ENCODE assay signal across 8 cellular contexts in genomic region chr19:16324384-16325160, GRCh38. TPM values are rescaled to one million over a fixed set of nuclear protein-coding genes. Genes with fewer than 3 reads are reported as not detected.
DNase-seq lines count a peak whose midpoint lies in the region; ATAC-seq lines count a peak whose summit lies in the region.

Gene KLF2 (plus strand): TSS chr19:16324826. CDS start chr19:16324924, 98 bp downstream.

- H3K27me3 ChIP-seq in mononuclear cell (ENCODE audit: insufficient read depth, low read length): no peaks in the 10 kb centered on the region

- H3K4me1 ChIP-seq in mononuclear cell (ENCODE audit: insufficient read depth, low read length): peaks cover 44% of the 10 kb centered on the region

- in situ Hi-C loops in ACHN (cut with HindIII; ENCODE audit: low pct_ligation_motif_present, low pct_unique_long_range_greater_than_20kb, low sequenced_read_pairs): no loop called here

- no peaks in the 10 kb centered on the region for H3K9me3 ChIP-seq in mononuclear cell (ENCODE audit: low read depth, low read length)

- H3K4me3 ChIP-seq in mononuclear cell (ENCODE audit: low read length): peak within 1 kb of the TSS; percentile 91

- DNase-seq in ACHN: peak; percentile 85
- DNase-seq in NOMO-1 treated with DMSO at 0.1 percent for 48 hours (lab: John Stamatoyannopoulos, UW; ENCODE audit: unreplicated experiment): peak; percentile 82
- DNase-seq in activated CD8-positive, alpha-beta memory T cell treated with anti-CD3 and anti-CD28 coated beads, Interleukin-2, amount 50 U/mL, for 4 hours: peak; percentile 91
- peak; percentile 97 for DNase-seq in epidermal melanocyte (ENCODE audit: insufficient read length, low spot score)
- peak; percentile 89 to 93 for DNase-seq in stimulated activated CD8-positive, alpha-beta memory T cell treated with anti-CD3 and anti-CD28 coated beads, Interleukin-2, amount 100 ng/mL, for 1 hour (ENCODE audit: low read depth in 2 of 2)

- ATAC-seq in GM18858 (IDR thresholded peaks at IDR 0.05; ENCODE audit: unreplicated experiment) (peak; percentile 41), HG03103 (IDR thresholded peaks at IDR 0.05; ENCODE audit: low read depth, unreplicated experiment) (peak; percentile 56)

RNA-seq across cellular contexts. Expression of gene KLF2, which starts in this region (rescaled TPM):
- 184 TPM for total RNA-seq in mononuclear cell

Comparison
In these comparisons a context has a peak if more than half of its experiments do, and no peak if none do; other contexts are left out.
1. Peak in every context shown above with its lines: DNase-seq, ATAC-seq and H3K4me3 ChIP-seq.